In genomic region chr5:884345-885126, GRCh38 we compare ENCODE assay signal across 16 cellular contexts. TPM values are rescaled to one million over a fixed set of nuclear protein-coding genes. Genes with fewer than 3 reads are reported as not detected.
DNase-seq lines count a peak whose midpoint lies in the region; ATAC-seq and TF ChIP-seq lines count a peak whose summit lies in the region.
"Had no signal": no experiment of that assay in that cellular context is flagged by ENCODE, and none has a peak within 500 bp of the region (broad histone marks: within the 10 kb centered on the region; RNA-seq: fewer than 3 reads in every experiment).

No MANE protein-coding gene starts in this region.

- CTCF ChIA-PET in HEK293 (lab: Yijun Ruan, JAX): no interaction called here
- CTCF ChIA-PET in naive thymus-derived CD4-positive, alpha-beta T cell (lab: Charles Lee): no interaction called here

- H3K4me3 ChIP-seq in H7 (ENCODE audit: insufficient read depth, low read depth, low read length) (no peak overlapping the region), HEK293 (ENCODE audit: low read depth, low read length) (no peak overlapping the region), epithelial cell of proximal tubule (ENCODE audit: low read depth, low read length) (no peak overlapping the region)
- no peak overlapping the region for H3K4me3 ChIP-seq in naive thymus-derived CD4-positive, alpha-beta T cell (ENCODE audit: low read length)
- H3K4me3 ChIP-seq: Peyer's patch had no signal

- peaks cover 27 to 71% (median 49%) of the 10 kb centered on the region in 5 donors for H3K36me3 Mint-ChIP-seq in naive thymus-derived CD4-positive, alpha-beta T cell
- peaks cover 90% of the 10 kb centered on the region for H3K36me3 Mint-ChIP-seq in activated T-helper 2 cell treated with anti-CD3 and anti-CD28 coated beads, Interferon-gamma antibody, Interleukin-2, Interleukin-4, amounts not matched to agents 10 μg/mL and 5 μg/mL and 100 μg/mL, durations not matched to agents 14 hours and 24 hours and 36 hours (ENCODE audit: low read depth)

- no peak overlapping the region for H3K27ac Mint-ChIP-seq in naive thymus-derived CD4-positive, alpha-beta T cell
- no peak overlapping the region for H3K27ac Mint-ChIP-seq in activated T-helper 2 cell treated with anti-CD3 and anti-CD28 coated beads, Interferon-gamma antibody, Interleukin-2, Interleukin-4, amounts not matched to agents 10 μg/mL and 5 μg/mL and 100 μg/mL, durations not matched to agents 14 hours and 24 hours and 36 hours

- TF ChIP-seq CTCF in HEK293 (tag by site-specific recombination; IDR thresholded peaks at IDR 0.05): no peak
- peak; percentile 32 for TF ChIP-seq CTCF in epithelial cell of proximal tubule (conservative IDR thresholded peaks at IDR 0.05; ENCODE audit: low read depth, low read length)

- H3K4me3 Mint-ChIP-seq in naive thymus-derived CD4-positive, alpha-beta T cell: no peak overlapping the region
- no peak overlapping the region for H3K4me3 Mint-ChIP-seq in activated T-helper 2 cell treated with anti-CD3 and anti-CD28 coated beads, Interferon-gamma antibody, Interleukin-2, Interleukin-4, amounts not matched to agents 10 μg/mL and 5 μg/mL and 100 μg/mL, durations not matched to agents 14 hours and 24 hours and 36 hours (ENCODE audit: low read depth)
- H3K4me3 Mint-ChIP-seq: CD4-positive, alpha-beta memory T cell had no signal

- no peaks in the 10 kb centered on the region for H3K4me1 ChIP-seq in HEK293 (ENCODE audit: control insufficient read depth, insufficient read depth, low read length)
- H3K4me1 ChIP-seq in naive thymus-derived CD4-positive, alpha-beta T cell (ENCODE audit: control insufficient read depth in 2 of 2, insufficient read depth in 2 of 2, low read length in 2 of 2): no peaks in the 10 kb centered on the region
- H3K4me1 ChIP-seq: Peyer's patch had no signal

- DNase-seq in H7 (peak; percentile 52), epithelial cell of proximal tubule (ENCODE audit: low read depth) (no peak), dedifferentiated amniotic fluid mesenchymal stem cell (ENCODE audit: extremely low spot score) (no peak), NCI-H2029 treated with DMSO at 0.1 percent for 48 hours (lab: John Stamatoyannopoulos, UW) (no peak)
- no peak for DNase-seq in naive thymus-derived CD4-positive, alpha-beta T cell
- DNase-seq in activated T-helper 2 cell treated with anti-CD3 and anti-CD28 coated beads, Interferon-gamma antibody, Interleukin-2, Interleukin-4, amounts not matched to agents 10 μg/mL and 5 μg/mL and 100 μg/mL, durations not matched to agents 14 hours and 24 hours and 36 hours (ENCODE audit: low spot score): no peak
- DNase-seq: BE2C, HCEC 1CT, NCI-H1092, NCI-H774, Peyer's patch, SIG-M5 had no signal

- H3K9me3 ChIP-seq in HEK293 (ENCODE audit: control insufficient read depth, insufficient read depth, low read depth, low read length): no peaks in the 10 kb centered on the region
- no peaks in the 10 kb centered on the region for H3K9me3 ChIP-seq in naive thymus-derived CD4-positive, alpha-beta T cell (ENCODE audit: control insufficient read depth in 2 of 3, low read length in 3 of 3)
- H3K9me3 ChIP-seq: BE2C, Peyer's patch had no signal

- H3K27ac ChIP-seq in HEK293 (ENCODE audit: extremely low read depth, low read depth, low read length): no peak overlapping the region
- no peak overlapping the region for H3K27ac ChIP-seq in naive thymus-derived CD4-positive, alpha-beta T cell (ENCODE audit: low read depth, low read length)
- H3K27ac ChIP-seq: HL-60, KMS-11, Peyer's patch had no signal

- H3K4me1 Mint-ChIP-seq in naive thymus-derived CD4-positive, alpha-beta T cell: peaks cover 14 to 46% (median 34%) of the 10 kb centered on the region in 7 donors
- H3K4me1 Mint-ChIP-seq in activated T-helper 2 cell treated with anti-CD3 and anti-CD28 coated beads, Interferon-gamma antibody, Interleukin-2, Interleukin-4, amounts not matched to agents 10 μg/mL and 5 μg/mL and 100 μg/mL, durations not matched to agents 14 hours and 24 hours and 36 hours (ENCODE audit: low read depth): peaks cover 14% of the 10 kb centered on the region

- POLR2A ChIA-PET in HEK293 (lab: Yijun Ruan, JAX): no interaction called here
- POLR2A ChIA-PET in naive thymus-derived CD4-positive, alpha-beta T cell (lab: Charles Lee): interaction anchor here (0.5 kb wide), 1 partner anchor 740 kb away, joined by 4 read pairs; no protein-coding TSS in a partner anchor

- no peaks in the 10 kb centered on the region for H3K27me3 ChIP-seq in H7 (ENCODE audit: control insufficient read depth, insufficient read depth, low read length)
- H3K27me3 ChIP-seq in naive thymus-derived CD4-positive, alpha-beta T cell (ENCODE audit: control insufficient read depth in 2 of 2, insufficient read depth in 2 of 2, low read length in 2 of 2): no peaks in the 10 kb centered on the region
- H3K27me3 ChIP-seq: BE2C, Peyer's patch had no signal

- peaks cover 0 to 12% (median 0%) of the 10 kb centered on the region in 11 donors for H3K9me3 Mint-ChIP-seq in naive thymus-derived CD4-positive, alpha-beta T cell
- H3K9me3 Mint-ChIP-seq in activated T-helper 2 cell treated with anti-CD3 and anti-CD28 coated beads, Interferon-gamma antibody, Interleukin-2, Interleukin-4, amounts not matched to agents 10 μg/mL and 5 μg/mL and 100 μg/mL, durations not matched to agents 14 hours and 24 hours and 36 hours: peaks cover 11% of the 10 kb centered on the region

- ATAC-seq in naive thymus-derived CD4-positive, alpha-beta T cell: peak; percentile 18

- intact Hi-C loops in naive thymus-derived CD4-positive, alpha-beta T cell (cut with micrococcal nuclease): no loop called here
- intact Hi-C loops in activated T-helper 2 cell treated with anti-CD3 and anti-CD28 coated beads, Interferon-gamma antibody, Interleukin-2, Interleukin-4, amounts not matched to agents 10 μg/mL and 5 μg/mL and 100 μg/mL, durations not matched to agents 14 hours and 24 hours and 36 hours (cut with micrococcal nuclease): no loop called here

- H3K36me3 ChIP-seq in H7 (replicated peaks; ENCODE audit: control insufficient read depth, insufficient read depth, low read length) (peaks cover 70% of the 10 kb centered on the region), HEK293 (ENCODE audit: control insufficient read depth in 2 of 2, insufficient read depth in 1 of 2, low read length in 2 of 2) (peaks cover 48 to 92% of the 10 kb centered on the region in 2 experiments)
- peaks cover 15 to 92% (median 50%) of the 10 kb centered on the region in 3 experiments for H3K36me3 ChIP-seq in naive thymus-derived CD4-positive, alpha-beta T cell (ENCODE audit: control insufficient read depth in 2 of 3, insufficient read depth in 3 of 3, low read length in 3 of 3)

- H3K27me3 Mint-ChIP-seq in naive thymus-derived CD4-positive, alpha-beta T cell: peaks cover 0 to 5% (median 0%) of the 10 kb centered on the region in 5 donors
- no peaks in the 10 kb centered on the region for H3K27me3 Mint-ChIP-seq in activated T-helper 2 cell treated with anti-CD3 and anti-CD28 coated beads, Interferon-gamma antibody, Interleukin-2, Interleukin-4, amounts not matched to agents 10 μg/mL and 5 μg/mL and 100 μg/mL, durations not matched to agents 14 hours and 24 hours and 36 hours (ENCODE audit: low read depth)
- H3K27me3 Mint-ChIP-seq: CD4-positive, alpha-beta memory T cell had no signal

TF ChIP-seq in HEK293, 187 proteins besides CTCF, POLR2A, EP300 and RAD21:
- TF ChIP-seq ZNF239 (tag by site-specific recombination; IDR thresholded peaks at IDR 0.05) (no peak), FEZF1 (tag by site-specific recombination; IDR thresholded peaks at IDR 0.05) (no peak), KLF1 (tag by site-specific recombination; IDR thresholded peaks at IDR 0.05) (peak; percentile 51; the same call in 1 of the 2 replicates)
TF ChIP-seq in HEK293: peak in this region for 1.

RNA-seq across cellular contexts. Expression of gene BRD9, which starts 8.1 kb away (rescaled TPM):
- total RNA-seq in H7 (2014; rRNA removed; shearing (Covaris generic)): 32.1 and 39.3 TPM in 2 replicates
- total RNA-seq in epithelial cell of proximal tubule: 41.1 and 42.4 TPM in 2 replicates
- total RNA-seq in naive thymus-derived CD4-positive, alpha-beta T cell: 10 to 100 TPM; 63.2 to 93.2 (median 82.2) TPM
- polyA plus RNA-seq in naive thymus-derived CD4-positive, alpha-beta T cell: 10 to 100 TPM; 10.6 to 17.6 TPM
- 72.9 and 73.2 TPM in 2 replicates for total RNA-seq in activated T-helper 2 cell treated with anti-CD3 and anti-CD28 coated beads, Interferon-gamma antibody, Interleukin-2, Interleukin-4, amounts not matched to agents 10 μg/mL and 5 μg/mL and 100 μg/mL, durations not matched to agents 14 hours and 24 hours and 36 hours

RNA-seq across cellular contexts. Expression of gene TRIP13, which starts 8.1 kb away (rescaled TPM):
- total RNA-seq in H7 (2014; rRNA removed; shearing (Covaris generic)): 60.3 and 63.0 TPM in 2 replicates
- 66.7 and 99.9 TPM in 2 replicates for total RNA-seq in epithelial cell of proximal tubule
- total RNA-seq in naive thymus-derived CD4-positive, alpha-beta T cell: 10 to 100 TPM in 1 of 5 experiments, under 1 TPM in 3, not detected in 1; 0.39 to 23.5 (median 0.57) TPM
- under 1 TPM; 0.52 to 0.63 TPM for polyA plus RNA-seq in naive thymus-derived CD4-positive, alpha-beta T cell
- 36.6 and 37.6 TPM in 2 replicates for total RNA-seq in activated T-helper 2 cell treated with anti-CD3 and anti-CD28 coated beads, Interferon-gamma antibody, Interleukin-2, Interleukin-4, amounts not matched to agents 10 μg/mL and 5 μg/mL and 100 μg/mL, durations not matched to agents 14 hours and 24 hours and 36 hours

RNA-seq across cellular contexts. Expression of gene ZDHHC11, which starts 33.8 kb away (rescaled TPM):
- 5.2 and 7.7 TPM in 2 replicates for total RNA-seq in H7 (2014; rRNA removed; shearing (Covaris generic))
- 1.5 and 3.3 TPM in 2 replicates for total RNA-seq in epithelial cell of proximal tubule
- total RNA-seq in naive thymus-derived CD4-positive, alpha-beta T cell: 10 to 100 TPM in 2 of 5 experiments, 1 to 10 TPM in 3; 7.1 to 22.1 (median 9.6) TPM
- under 1 TPM in 1 of 2 donors, not detected in 1; 0.20 TPM for polyA plus RNA-seq in naive thymus-derived CD4-positive, alpha-beta T cell
- total RNA-seq in activated T-helper 2 cell treated with anti-CD3 and anti-CD28 coated beads, Interferon-gamma antibody, Interleukin-2, Interleukin-4, amounts not matched to agents 10 μg/mL and 5 μg/mL and 100 μg/mL, durations not matched to agents 14 hours and 24 hours and 36 hours: 10.5 and 11.9 TPM in 2 replicates
